ENCODE assay signal across 17 cellular contexts in genomic region chr6:7241160-7241559, GRCh38.
A peak's percentile ranks its signal among the peaks of the same experiment; 100 is the strongest.
DNase-seq lines count a peak whose midpoint lies in the region; ATAC-seq and TF ChIP-seq lines count a peak whose summit lies in the region.
"Had no signal": no experiment of that assay in that cellular context is flagged by ENCODE, and none has a peak within 500 bp of the region (broad histone marks: within the 10 kb centered on the region; RNA-seq: fewer than 3 reads in every experiment).

No MANE protein-coding gene starts in this region.

- no peaks in the 10 kb centered on the region for H3K36me3 ChIP-seq in mucosa of stomach (ENCODE audit: control insufficient read depth, insufficient read depth, low read length)
- peaks cover 0 to 40% (median 33%) of the 10 kb centered on the region in 5 donors for H3K36me3 ChIP-seq in subcutaneous abdominal adipose tissue (ENCODE audit: control insufficient read depth in 5 of 5, insufficient read depth in 5 of 5, low read length in 5 of 5)

- no peak overlapping the region for H3K4me3 Mint-ChIP-seq in chondrocyte (ENCODE audit: unreplicated experiment)
- H3K4me3 Mint-ChIP-seq: activated CD4-positive, alpha-beta memory T cell treated with anti-CD3 and anti-CD28 coated beads, Interleukin-2, amount 10 ng/mL, durations not matched to agents 7 days and 5 days; CD8-positive, alpha-beta memory T cell had no signal

- peak overlapping the region; percentile 26 for H3K9ac ChIP-seq in mucosa of stomach (ENCODE audit: low read length)
- H3K9ac ChIP-seq in subcutaneous abdominal adipose tissue (ENCODE audit: low read length in 5 of 5): no peak overlapping the region
- H3K9ac ChIP-seq: GM23248 had no signal

- H3K27ac Mint-ChIP-seq in chondrocyte (ENCODE audit: unreplicated experiment): peak overlapping the region; percentile 33
- H3K27ac Mint-ChIP-seq: activated CD4-positive, alpha-beta memory T cell treated with anti-CD3 and anti-CD28 coated beads, Interleukin-2, amount 10 ng/mL, durations not matched to agents 7 days and 5 days had no signal

- H3K4me1 ChIP-seq in mucosa of stomach (ENCODE audit: control insufficient read depth, insufficient read depth, low read length) (peaks cover 44% of the 10 kb centered on the region), subcutaneous abdominal adipose tissue (ENCODE audit: control insufficient read depth in 5 of 5, insufficient read depth in 5 of 5, low read length in 5 of 5) (peaks cover 7 to 37% (median 27%) of the 10 kb centered on the region in 5 donors)

- no peaks in the 10 kb centered on the region for H3K27me3 ChIP-seq in mucosa of stomach (ENCODE audit: control insufficient read depth, insufficient read depth, low read length)
- H3K27me3 ChIP-seq in subcutaneous abdominal adipose tissue (ENCODE audit: control insufficient read depth in 5 of 5, insufficient read depth in 4 of 5, low read length in 5 of 5): no peaks in the 10 kb centered on the region

- no peaks in the 10 kb centered on the region for H3K9me3 Mint-ChIP-seq in chondrocyte (ENCODE audit: low read depth)
- H3K9me3 Mint-ChIP-seq: activated CD4-positive, alpha-beta memory T cell treated with anti-CD3 and anti-CD28 coated beads, Interleukin-2, amount 10 ng/mL, durations not matched to agents 7 days and 5 days; CD8-positive, alpha-beta memory T cell had no signal

- no peaks in the 10 kb centered on the region for H3K27me3 Mint-ChIP-seq in chondrocyte (ENCODE audit: low read depth)
- H3K27me3 Mint-ChIP-seq: activated CD4-positive, alpha-beta memory T cell treated with anti-CD3 and anti-CD28 coated beads, Interleukin-2, amount 10 ng/mL, durations not matched to agents 7 days and 5 days had no signal

- peaks cover 31% of the 10 kb centered on the region for H3K4me1 Mint-ChIP-seq in chondrocyte (ENCODE audit: low read depth)

- peak; percentile 32 for DNase-seq in DMS53 (lab: John Stamatoyannopoulos, UW)
- no peak for DNase-seq in DMS53 treated with DMSO at 0.1 percent for 48 hours (lab: John Stamatoyannopoulos, UW; ENCODE audit: unreplicated experiment)
- DNase-seq in chondrocyte (ENCODE audit: low spot score): no peak
- no peak for DNase-seq in epidermal melanocyte (ENCODE audit: insufficient read length, low spot score)
- DNase-seq in SHP77 (lab: John Stamatoyannopoulos, UW): no peak
- DNase-seq: 8988T; activated CD4-positive, alpha-beta memory T cell treated with anti-CD3 and anti-CD28 coated beads, Interleukin-2, amount 10 ng/mL, durations not matched to agents 7 days and 5 days; CD8-positive, alpha-beta memory T cell; erythroblast; glutamatergic neuron; GM23248; MM.1S; NCI-H2029 treated with DMSO at 0.1 percent for 48 hours; NCI-H510A treated with DMSO at 0.1 percent for 48 hours had no signal

- H3K27ac ChIP-seq in subcutaneous abdominal adipose tissue (ENCODE audit: low read depth, low read length): peak overlapping the region; percentile 76

- H3K36me3 Mint-ChIP-seq in chondrocyte (ENCODE audit: low read depth): peaks cover 3% of the 10 kb centered on the region

- TF ChIP-seq CTCF in chondrocyte (IDR thresholded peaks at IDR 0.05): no peak

- ATAC-seq in HG03045 (IDR thresholded peaks at IDR 0.05; ENCODE audit: unreplicated experiment): no peak

- no peak overlapping the region for H3K4me3 ChIP-seq in mucosa of stomach (ENCODE audit: low read length)
- H3K4me3 ChIP-seq in subcutaneous abdominal adipose tissue (ENCODE audit: low read depth in 1 of 5, low read length in 5 of 5): no peak overlapping the region
- H3K4me3 ChIP-seq: GM23248 had no signal

- H3K9me3 ChIP-seq in mucosa of stomach (ENCODE audit: control insufficient read depth, low read length) (no peaks in the 10 kb centered on the region), subcutaneous abdominal adipose tissue (ENCODE audit: control insufficient read depth in 5 of 5, low read length in 5 of 5) (no peaks in the 10 kb centered on the region)
